Comparison of ENCODE assay signal across 1 cellular context in the genomic region with DNA sequence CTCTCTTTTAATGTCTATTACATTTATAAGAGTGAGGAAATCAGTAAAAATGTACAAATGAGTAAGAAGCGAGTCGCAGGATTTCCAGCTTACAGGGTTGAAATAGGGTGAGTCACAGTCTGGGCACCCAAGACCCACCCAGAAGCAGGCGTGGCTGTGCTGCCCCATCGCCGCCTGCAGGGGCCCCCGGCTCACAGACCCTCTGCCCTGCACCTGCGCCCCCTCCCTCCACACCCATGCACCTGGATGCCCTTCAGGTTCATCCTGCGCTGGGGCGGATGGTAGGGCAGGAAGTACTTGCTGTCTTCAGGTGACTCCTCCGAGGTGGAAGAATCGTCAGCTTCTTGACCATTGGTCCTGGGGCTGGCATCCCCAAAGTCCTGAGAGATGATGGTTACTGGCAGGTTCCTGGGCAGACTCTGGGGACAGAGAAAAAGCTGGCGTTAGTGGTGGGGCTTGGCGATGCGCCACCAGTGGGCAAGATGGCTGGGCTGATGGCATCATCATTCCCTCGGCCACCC.
TF ChIP-seq lines count a peak whose summit lies in the region.

No MANE protein-coding gene starts in this region.

TF ChIP-seq in IMR-90, 13 proteins besides CTCF, POLR2A, EP300 and RAD21:
- TF ChIP-seq FOS (IDR thresholded peaks at IDR 0.05; ENCODE audit: low read depth, low read length) (0 out of 2 replicates have a peak, but pooled peaks have one; percentile 4), MXI1 (IDR thresholded peaks at IDR 0.05; ENCODE audit: borderline replicate concordance, low read depth, low read length) (no peak)
